In genomic region chr1:198161718-198162090, GRCh38 we compare ENCODE assay signal across 11 cellular contexts. TPM values are rescaled to one million over a fixed set of nuclear protein-coding genes. Genes with fewer than 3 reads are reported as not detected.
DNase-seq lines count a peak whose midpoint lies in the region; ATAC-seq and TF ChIP-seq lines count a peak whose summit lies in the region.
"Had no signal": no experiment of that assay in that cellular context is flagged by ENCODE, and none has a peak within 500 bp of the region (broad histone marks: within the 10 kb centered on the region; RNA-seq: fewer than 3 reads in every experiment).

No MANE protein-coding gene starts in this region.

- CTCF ChIA-PET in CD8-positive, alpha-beta memory T cell (lab: Charles Lee): interaction anchor here (0.8 to 0.9 kb wide), 2 partner anchors 21 to 27 kb away, joined by 3 read pairs; no protein-coding TSS in a partner anchor

- peak overlapping the region in 7 of 8 donors; percentile 22 to 96 (median 88) for H3K27ac Mint-ChIP-seq in CD8-positive, alpha-beta memory T cell
- H3K27ac Mint-ChIP-seq in GM23338: peak overlapping the region; percentile 29; the same call in 1 of the 2 replicates
- peak overlapping the region; percentile 95 to 98 for H3K27ac Mint-ChIP-seq in natural killer cell treated with Interleukin-12 subunit alpha and Interleukin-12 subunit beta and Interleukin-15 and Interleukin-18, amount 100 ng/mL, for 72 hours

- no peaks in the 10 kb centered on the region for H3K36me3 ChIP-seq in CD8-positive, alpha-beta memory T cell (ENCODE audit: insufficient read depth, low read length)
- H3K36me3 ChIP-seq in GM23338 (ENCODE audit: insufficient read depth) (no peaks in the 10 kb centered on the region), ascending aorta (no peaks in the 10 kb centered on the region)
- H3K36me3 ChIP-seq: thoracic aorta had no signal

- peak overlapping the region; percentile 5 for H3K27ac ChIP-seq in CD8-positive, alpha-beta memory T cell (ENCODE audit: low read depth, low read length)
- no peak overlapping the region for H3K27ac ChIP-seq in GM23338 (ENCODE audit: low read depth)
- peak overlapping the region; percentile 5 to 34 for H3K27ac ChIP-seq in ascending aorta
- H3K27ac ChIP-seq: parathyroid adenoma had no signal

- no peak for ATAC-seq in GM23338
- ATAC-seq in natural killer cell treated with Interleukin-12 subunit alpha and Interleukin-12 subunit beta and Interleukin-15 and Interleukin-18, amount 100 ng/mL, for 72 hours: no peak

- H3K9me3 ChIP-seq in CD8-positive, alpha-beta memory T cell (ENCODE audit: low read length): no peaks in the 10 kb centered on the region
- H3K9me3 ChIP-seq in ascending aorta: no peaks in the 10 kb centered on the region
- H3K9me3 ChIP-seq: thoracic aorta had no signal

- POLR2A ChIA-PET in CD8-positive, alpha-beta memory T cell (lab: Charles Lee): interaction anchor here (1.3 kb wide), 1 partner anchor 30 kb away, joined by 4 read pairs; no protein-coding TSS in a partner anchor

- H3K36me3 Mint-ChIP-seq in CD8-positive, alpha-beta memory T cell: peaks cover 0 to 15% (median 0%) of the 10 kb centered on the region in 3 donors
- no peaks in the 10 kb centered on the region for H3K36me3 Mint-ChIP-seq in GM23338 (ENCODE audit: low read depth)
- H3K36me3 Mint-ChIP-seq in natural killer cell treated with Interleukin-12 subunit alpha and Interleukin-12 subunit beta and Interleukin-15 and Interleukin-18, amount 100 ng/mL, for 72 hours: peaks cover 5% of the 10 kb centered on the region

- peaks cover 71% of the 10 kb centered on the region for H3K4me1 ChIP-seq in CD8-positive, alpha-beta memory T cell (ENCODE audit: insufficient read depth, low read length)
- H3K4me1 ChIP-seq in GM23338 (ENCODE audit: insufficient read depth): peaks cover 37% of the 10 kb centered on the region
- peaks cover 7 to 18% of the 10 kb centered on the region in 2 donors for H3K4me1 ChIP-seq in ascending aorta
- H3K4me1 ChIP-seq: parathyroid adenoma had no signal

- H3K9me2 ChIP-seq in GM23338 (ENCODE audit: insufficient read depth): no peaks in the 10 kb centered on the region

- H3K4me1 Mint-ChIP-seq in CD8-positive, alpha-beta memory T cell: peaks cover 69 to 92% (median 78%) of the 10 kb centered on the region in 3 donors
- H3K4me1 Mint-ChIP-seq in GM23338: peaks cover 52% of the 10 kb centered on the region
- H3K4me1 Mint-ChIP-seq in natural killer cell treated with Interleukin-12 subunit alpha and Interleukin-12 subunit beta and Interleukin-15 and Interleukin-18, amount 100 ng/mL, for 72 hours (ENCODE audit: low read depth in 2 of 2): peaks cover 51 to 71% of the 10 kb centered on the region in 2 donors

- DNase-seq in CD8-positive, alpha-beta memory T cell: no peak
- DNase-seq in GM23338 (ENCODE audit: low spot score) (no peak), ascending aorta (ENCODE audit: low spot score in 2 of 2) (no peak), NCI-H1436 (lab: John Stamatoyannopoulos, UW) (no peak), AG08396 (ENCODE audit: low spot score) (no peak)
- DNase-seq in natural killer cell treated with Interleukin-12 subunit alpha and Interleukin-12 subunit beta and Interleukin-15 and Interleukin-18, amount 100 ng/mL, for 72 hours (ENCODE audit: low spot score): no peak
- DNase-seq in stimulated activated CD4-positive, alpha-beta T cell treated with anti-CD3 and anti-CD28 coated beads, Interleukin-2, amount 100 ng/mL, for 24 hours: no peak
- DNase-seq: NCI-H2081; stimulated activated CD4-positive, alpha-beta T cell treated with anti-CD3 and anti-CD28 coated beads, Interleukin-4, amount 100 ng/mL, for 24 hours had no signal

- TF ChIP-seq CTCF in GM23338 (conservative IDR thresholded peaks at IDR 0.05; ENCODE audit: low read depth in 2 of 2) (no peak), ascending aorta (IDR thresholded peaks at IDR 0.05) (no peak)

- H3K4me3 Mint-ChIP-seq in CD8-positive, alpha-beta memory T cell: peak overlapping the region; percentile 24 to 99 (median 77)
- no peak overlapping the region for H3K4me3 Mint-ChIP-seq in GM23338
- peak overlapping the region; percentile 55 for H3K4me3 Mint-ChIP-seq in natural killer cell treated with Interleukin-12 subunit alpha and Interleukin-12 subunit beta and Interleukin-15 and Interleukin-18, amount 100 ng/mL, for 72 hours

- intact Hi-C loops in ascending aorta (cut with DNase I): no loop called here

- H3K9me3 Mint-ChIP-seq in CD8-positive, alpha-beta memory T cell: peaks cover 0 to 1% (median 0%) of the 10 kb centered on the region in 5 donors
- no peaks in the 10 kb centered on the region; the same call in 2 of the 3 replicates for H3K9me3 Mint-ChIP-seq in GM23338
- no peaks in the 10 kb centered on the region for H3K9me3 Mint-ChIP-seq in natural killer cell treated with Interleukin-12 subunit alpha and Interleukin-12 subunit beta and Interleukin-15 and Interleukin-18, amount 100 ng/mL, for 72 hours

- H3K79me2 ChIP-seq in GM23338 (replicated peaks; ENCODE audit: insufficient read depth): peaks cover 81% of the 10 kb centered on the region

- no peaks in the 10 kb centered on the region for H4K20me1 ChIP-seq in GM23338 (replicated peaks; ENCODE audit: insufficient read depth)

- H2AFZ ChIP-seq in GM23338: no peak overlapping the region
- H2AFZ ChIP-seq: parathyroid adenoma had no signal

- H3K4me3 ChIP-seq in CD8-positive, alpha-beta memory T cell (ENCODE audit: low read length): no peak overlapping the region
- H3K4me3 ChIP-seq in GM23338 (no peak overlapping the region), ascending aorta (no peak overlapping the region)
- H3K4me3 ChIP-seq: thoracic aorta had no signal

- no peaks in the 10 kb centered on the region for H3K27me3 ChIP-seq in CD8-positive, alpha-beta memory T cell (ENCODE audit: insufficient read depth, low read length, poor library complexity, severe bottlenecking)
- no peaks in the 10 kb centered on the region for H3K27me3 ChIP-seq in GM23338 (ENCODE audit: insufficient read depth)
- no peaks in the 10 kb centered on the region for H3K27me3 ChIP-seq in ascending aorta

- H3K27me3 Mint-ChIP-seq in CD8-positive, alpha-beta memory T cell: peaks cover 0 to 2% of the 10 kb centered on the region in 2 donors
- no peaks in the 10 kb centered on the region for H3K27me3 Mint-ChIP-seq in GM23338 (ENCODE audit: insufficient read depth, low read depth, poor library complexity)
- no peaks in the 10 kb centered on the region for H3K27me3 Mint-ChIP-seq in natural killer cell treated with Interleukin-12 subunit alpha and Interleukin-12 subunit beta and Interleukin-15 and Interleukin-18, amount 100 ng/mL, for 72 hours

- H3K4me2 ChIP-seq in GM23338: no peak overlapping the region

- no peaks in the 10 kb centered on the region for H3F3A ChIP-seq in GM23338 (replicated peaks; ENCODE audit: low read depth)

TF ChIP-seq in GM23338, 12 proteins besides CTCF, POLR2A, EP300 and RAD21:
- TF ChIP-seq STAT1 (IDR thresholded peaks at IDR 0.05; ENCODE audit: unreplicated experiment) (no peak), NANOG (IDR thresholded peaks at IDR 0.05; ENCODE audit: borderline replicate concordance) (no peak), JUNB (IDR thresholded peaks at IDR 0.05; ENCODE audit: unreplicated experiment) (no peak)

RNA-seq across cellular contexts. Expression of gene NEK7, which starts 4.9 kb away (rescaled TPM):
- total RNA-seq in CD8-positive, alpha-beta memory T cell: 10 to 100 TPM; 64.7 to 68.6 TPM
- 80.8 TPM for polyA plus RNA-seq in CD8-positive, alpha-beta memory T cell
- total RNA-seq in GM23338 (2014; rRNA removed; shearing (Covaris generic)): 15.3 and 18.6 TPM in 2 replicates
- polyA plus RNA-seq in GM23338 (2016; fragmentation: Nextera tagmentation; extraction: Ambion mirVana): 3.2 and 4.8 TPM in 2 replicates
- total RNA-seq in ascending aorta: 43.6 TPM
- 100 to 1,000 TPM in 1 of 2 donors, 10 to 100 TPM in 1; 80.0 to 108 TPM for total RNA-seq in natural killer cell treated with Interleukin-12 subunit alpha and Interleukin-12 subunit beta and Interleukin-15 and Interleukin-18, amount 100 ng/mL, for 72 hours

Comparison
In these comparisons a context has a peak if more than half of its experiments do, and no peak if none do; other contexts are left out.
1. H3K27ac Mint-ChIP-seq: peak in every context shown above with its lines; median percentile 96 in natural killer cell treated with Interleukin-12 subunit alpha and Interleukin-12 subunit beta and Interleukin-15 and Interleukin-18, amount 100 ng/mL, for 72 hours; 88 in CD8-positive, alpha-beta memory T cell; 29 in GM23338.